ENCODE assay signal across 23 cellular contexts in the genomic region with DNA sequence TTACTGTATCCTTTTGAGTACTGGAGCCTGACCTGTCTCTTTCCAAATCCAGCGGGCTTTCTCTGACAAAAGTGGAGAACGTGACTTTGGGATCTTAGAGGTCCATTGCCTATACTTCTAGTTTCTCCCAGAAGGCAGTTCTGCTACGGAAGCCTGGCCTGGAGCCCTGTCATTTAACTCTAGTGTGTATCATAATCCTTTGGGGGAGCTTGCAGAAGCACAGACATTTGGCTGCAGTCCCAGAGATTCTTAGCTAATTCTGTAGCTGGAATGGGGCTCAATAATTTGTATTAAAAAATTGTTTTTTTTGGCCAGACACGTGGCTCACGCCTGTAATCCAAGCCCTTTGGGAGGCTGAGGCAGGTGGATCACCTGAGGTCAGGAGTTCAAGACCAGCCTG.
"Had no signal": no experiment of that assay in that cellular context is flagged by ENCODE, and none has a peak within 500 bp of the region (broad histone marks: within the 10 kb centered on the region; RNA-seq: fewer than 3 reads in every experiment).

No MANE protein-coding gene starts in this region.

- DNase-seq: activated B cell treated with CpG ODN at 0.5 μM for 24 hours; activated CD4-positive, alpha-beta T cell treated with anti-CD3 and anti-CD28 coated beads for 36 hours; activated CD4-positive, alpha-beta T cell treated with anti-CD3 and anti-CD28 coated beads, Interleukin-2, amount 50 U/mL, for 4 hours; activated CD8-positive, alpha-beta memory T cell treated with anti-CD3 and anti-CD28 coated beads for 24 hours; activated CD8-positive, alpha-beta memory T cell treated with anti-CD3 and anti-CD28 coated beads, Interleukin-2, amount 50 U/mL, for 4 hours; activated effector memory CD4-positive, alpha-beta T cell treated with anti-CD3 and anti-CD28 coated beads, Interleukin-2, amount 50 U/mL, for 16 hours; aorta; foreskin melanocyte; lower lobe of right lung; mesendoderm; naive B cell; retina; spleen; stimulated activated CD4-positive, alpha-beta T cell treated with anti-CD3 and anti-CD28 coated beads, Interleukin-4, amount 100 ng/mL, for 1 hour; stimulated activated naive CD4-positive, alpha-beta T cell treated with Interleukin-2 at 50 U/mL for 16 hours; T1000; upper lobe of left lung had no signal

- H3K27ac Mint-ChIP-seq: activated B cell treated with CpG ODN at 0.5 μM for 24 hours; activated naive CD4-positive, alpha-beta T cell treated with anti-CD3 and anti-CD28 coated beads, Interleukin-2, amount 50 U/mL, for 24 hours; progenitor cell of endocrine pancreas had no signal

- H3K9me3 ChIP-seq: lower lobe of right lung, spleen, thoracic aorta, upper lobe of left lung had no signal

- H3K27ac ChIP-seq: coronary artery, epithelial cell of prostate, lower lobe of right lung, spleen, thoracic aorta, upper lobe of left lung had no signal

- H3K4me3 Mint-ChIP-seq: activated B cell treated with CpG ODN at 0.5 μM for 24 hours; activated CD4-positive, alpha-beta T cell treated with anti-CD3 and anti-CD28 coated beads for 36 hours; activated naive CD4-positive, alpha-beta T cell treated with anti-CD3 and anti-CD28 coated beads, Interleukin-2, amount 50 U/mL, for 24 hours had no signal

- H3K27me3 Mint-ChIP-seq: activated B cell treated with CpG ODN at 0.5 μM for 24 hours; activated CD4-positive, alpha-beta T cell treated with anti-CD3 and anti-CD28 coated beads for 36 hours; activated naive CD4-positive, alpha-beta T cell treated with anti-CD3 and anti-CD28 coated beads, Interleukin-2, amount 50 U/mL, for 24 hours; naive B cell; progenitor cell of endocrine pancreas had no signal

- H3K4me3 ChIP-seq: coronary artery, lower lobe of right lung, spleen, thoracic aorta, upper lobe of left lung had no signal

- ATAC-seq: activated CD4-positive, alpha-beta T cell treated with anti-CD3 and anti-CD28 coated beads for 36 hours; left lobe of liver; lower lobe of right lung had no signal

- H3K27me3 ChIP-seq: spleen, upper lobe of left lung had no signal

- H3K9me3 Mint-ChIP-seq: activated B cell treated with CpG ODN at 0.5 μM for 24 hours; activated naive CD4-positive, alpha-beta T cell treated with anti-CD3 and anti-CD28 coated beads, Interleukin-2, amount 50 U/mL, for 24 hours; naive B cell had no signal
